ENCODE assay signal across 10 cellular contexts in the genomic region with DNA sequence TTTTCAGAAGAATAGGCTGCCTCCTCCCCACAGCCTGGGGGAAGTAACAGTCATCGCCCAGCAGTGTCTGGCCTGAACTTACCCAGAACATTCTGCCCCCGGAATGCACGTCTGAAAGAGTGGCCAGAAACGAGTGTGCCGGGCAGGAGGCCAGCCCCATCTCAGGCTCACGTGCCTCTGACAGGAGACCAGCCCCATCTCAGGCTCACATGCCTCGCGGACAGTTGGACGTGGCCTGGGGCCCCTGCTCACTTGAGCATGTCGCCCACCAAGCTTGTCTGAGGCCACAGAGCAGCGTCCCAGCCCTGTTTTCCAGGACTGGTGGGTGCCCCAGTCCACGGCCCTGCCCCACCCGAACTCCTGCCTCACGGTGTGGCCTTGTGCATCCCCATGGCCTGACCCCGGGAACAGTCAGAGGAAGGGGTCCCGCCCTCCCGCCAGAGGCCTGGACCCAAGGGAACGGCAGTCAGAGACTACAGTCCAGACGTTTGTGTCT. TPM values are rescaled to one million over a fixed set of nuclear protein-coding genes. Genes with fewer than 3 reads are reported as not detected.
DNase-seq lines count a peak whose midpoint lies in the region; ATAC-seq, FAIRE-seq and TF ChIP-seq lines count a peak whose summit lies in the region.
"Had no signal": no experiment of that assay in that cellular context is flagged by ENCODE, and none has a peak within 500 bp of the region (broad histone marks: within the 10 kb centered on the region; RNA-seq: fewer than 3 reads in every experiment).

No MANE protein-coding gene starts in this region.

- H3K27me3 ChIP-seq in Caco-2 (replicated peaks; ENCODE audit: control insufficient read depth, insufficient read depth, low read length) (no peaks in the 10 kb centered on the region), right atrium auricular region (no peaks in the 10 kb centered on the region), PC-3 (ENCODE audit: low read length) (no peaks in the 10 kb centered on the region)

- TF ChIP-seq CTCF in Caco-2 (IDR thresholded peaks at IDR 0.05; ENCODE audit: insufficient read depth in 1 of 2, low read depth in 1 of 2, low read length in 1 of 2, severe bottlenecking in 1 of 2, unreplicated experiment in 1 of 2) = no peak
- no peak for TF ChIP-seq CTCF in right atrium auricular region (IDR thresholded peaks at IDR 0.05)
- no peak for TF ChIP-seq CTCF in PC-3 (conservative IDR thresholded peaks at IDR 0.05; ENCODE audit: low read depth, low read length)

- BruUV-seq in Caco-2 (replicated peaks; lab: Mats Ljungman, UMichigan) (no TSS peak), PC-3 (replicated peaks; lab: Mats Ljungman, UMichigan) (no TSS peak)

- H3K9me2 ChIP-seq in PC-3 (replicated peaks; ENCODE audit: low read length) = no peaks in the 10 kb centered on the region

- H3K27me3 Mint-ChIP-seq in Caco-2 (ENCODE audit: insufficient read depth, unreplicated experiment) = no peaks in the 10 kb centered on the region
- H3K27me3 Mint-ChIP-seq: activated naive CD8-positive, alpha-beta T cell treated with anti-CD3 and anti-CD28 coated beads, Interleukin-2, amount 50 U/mL, for 24 hours had no signal

- H3K27ac ChIP-seq in right atrium auricular region (peak overlapping the region in 1 of 2 donors; percentile 20), PC-3 (ENCODE audit: low read length) (no peak overlapping the region)

- CTCF ChIA-PET in Caco-2 (lab: Charles Lee) (interaction anchor here (0.7 kb wide), 1 partner anchor 12 kb away, joined by 3 read pairs; no protein-coding TSS in a partner anchor), PC-3 (lab: Charles Lee) (no interaction called here)

- no peak overlapping the region for H3K9ac ChIP-seq in PC-3 (ENCODE audit: low read length)

- H3K79me2 ChIP-seq in PC-3 (ENCODE audit: low read length) = no peaks in the 10 kb centered on the region

- H3K4me1 ChIP-seq in Caco-2 (peaks cover 7% of the 10 kb centered on the region; the same call in 1 of the 2 replicates), right atrium auricular region (peaks cover 0 to 31% of the 10 kb centered on the region in 2 donors), PC-3 (ENCODE audit: insufficient read depth, low read length) (peaks cover 10% of the 10 kb centered on the region; the same call in 1 of the 2 replicates)

- no peaks in the 10 kb centered on the region for H4K20me1 ChIP-seq in PC-3 (ENCODE audit: low read length)

- H3K4me2 ChIP-seq in PC-3 (ENCODE audit: low read length) = no peak overlapping the region

- POLR2A ChIA-PET in Caco-2 (lab: Charles Lee) = no interaction called here
- POLR2A ChIA-PET in PC-3 (lab: Charles Lee; ENCODE audit: unreplicated experiment) = no interaction called here

- FAIRE-seq in urothelium cell line (lab: Jason Lieb, UNC) = no peak

- intact Hi-C loops in Caco-2 (cut with micrococcal nuclease; ENCODE audit: unreplicated experiment) = no loop called here
- intact Hi-C loops in PC-3 (cut with micrococcal nuclease) = no loop called here

- no peak for DNase-seq in Caco-2
- DNase-seq in amniotic stem cell (lab: John Stamatoyannopoulos, UW) = peak; percentile 5
- DNase-seq in right atrium auricular region (ENCODE audit: low spot score) = peak; percentile 81
- peak; percentile 40 for DNase-seq in renal cortical epithelial cell (ENCODE audit: low read depth)
- DNase-seq in globus pallidus (ENCODE audit: low spot score) = no peak
- DNase-seq in urothelium cell line (ENCODE audit: low spot score) = no peak
- no peak for DNase-seq in OCI-M2 (lab: John Stamatoyannopoulos, UW; ENCODE audit: unreplicated experiment)
- no peak for DNase-seq in PC-3
- DNase-seq: activated naive CD8-positive, alpha-beta T cell treated with anti-CD3 and anti-CD28 coated beads, Interleukin-2, amount 50 U/mL, for 24 hours; DMS153 had no signal

- ATAC-seq in PC-3 = no peak; the same call in 1 of the 2 replicates

- peaks cover 2% of the 10 kb centered on the region for H3K9me3 Mint-ChIP-seq in Caco-2 (ENCODE audit: unreplicated experiment)
- H3K9me3 Mint-ChIP-seq: activated naive CD8-positive, alpha-beta T cell treated with anti-CD3 and anti-CD28 coated beads, Interleukin-2, amount 50 U/mL, for 24 hours had no signal

- H2AFZ ChIP-seq in PC-3 (ENCODE audit: low read length) = no peak overlapping the region

- peaks cover under 1% of the 10 kb centered on the region; the same call in 1 of the 2 replicates for H3K36me3 ChIP-seq in Caco-2 (ENCODE audit: control insufficient read depth, insufficient read depth, low read length)
- peaks cover 18% of the 10 kb centered on the region for H3K36me3 ChIP-seq in right atrium auricular region
- H3K36me3 ChIP-seq in PC-3 (ENCODE audit: low read depth, low read length) = no peaks in the 10 kb centered on the region

- H3K36me3 Mint-ChIP-seq in Caco-2 (ENCODE audit: insufficient read depth, unreplicated experiment) = peaks cover 52% of the 10 kb centered on the region

- H3K4me3 Mint-ChIP-seq in Caco-2 (ENCODE audit: unreplicated experiment) = no peak overlapping the region
- H3K4me3 Mint-ChIP-seq: activated naive CD8-positive, alpha-beta T cell treated with anti-CD3 and anti-CD28 coated beads, Interleukin-2, amount 50 U/mL, for 24 hours had no signal

- peak overlapping the region; percentile 26 for H3K27ac Mint-ChIP-seq in Caco-2 (ENCODE audit: unreplicated experiment)
- H3K27ac Mint-ChIP-seq: activated naive CD8-positive, alpha-beta T cell treated with anti-CD3 and anti-CD28 coated beads, Interleukin-2, amount 50 U/mL, for 24 hours had no signal

- no peaks in the 10 kb centered on the region for H3K4me1 Mint-ChIP-seq in Caco-2 (ENCODE audit: low read depth, unreplicated experiment)
- H3K4me1 Mint-ChIP-seq: activated naive CD8-positive, alpha-beta T cell treated with anti-CD3 and anti-CD28 coated beads, Interleukin-2, amount 50 U/mL, for 24 hours had no signal

- peaks cover 7% of the 10 kb centered on the region for H3F3A ChIP-seq in PC-3 (ENCODE audit: low read length, unreplicated experiment)

- H3K4me3 ChIP-seq in Caco-2 (ENCODE audit: low read depth, low read length) = no peak overlapping the region
- H3K4me3 ChIP-seq in right atrium auricular region = no peak overlapping the region
- no peak overlapping the region for H3K4me3 ChIP-seq in PC-3 (ENCODE audit: low read length)

- H3K9me3 ChIP-seq in Caco-2 (peaks cover 2% of the 10 kb centered on the region; the same call in 1 of the 2 replicates), right atrium auricular region (no peaks in the 10 kb centered on the region), PC-3 (ENCODE audit: low read length) (no peaks in the 10 kb centered on the region)

RNA-seq across cellular contexts. Expression of a gene that starts 16.3 kb away (rescaled TPM):
- not detected in 2 replicates for total RNA-seq in Caco-2 (2022)
- not detected for total RNA-seq in right atrium auricular region
- total RNA-seq in renal cortical epithelial cell = not detected in 2 replicates
- 1.5 and 1.9 TPM in 2 replicates for total RNA-seq in PC-3 (2014; rRNA removed)

RNA-seq across cellular contexts. Expression of a gene that starts 45.1 kb away (rescaled TPM):
- total RNA-seq in Caco-2 (2022) (4.9 and 6.7 TPM in 2 replicates), right atrium auricular region (under 1 TPM in 1 of 2 donors, not detected in 1; 0.75 TPM), renal cortical epithelial cell (0.35 TPM in 1 of 2 replicates, not detected in the other), PC-3 (2014; rRNA removed) (5.6 and 8.4 TPM in 2 replicates)

Comparison
In these comparisons a context has a peak if more than half of its experiments do, and no peak if none do; other contexts are left out.
1. DNase-seq: peak in amniotic stem cell (single experiment), right atrium auricular region (single experiment) and renal cortical epithelial cell (single experiment); none in Caco-2 (0 of 2), globus pallidus (single experiment), urothelium cell line (single experiment), OCI-M2 (single experiment) and PC-3 (single experiment).